ENCODE assay signal across 25 cellular contexts in the genomic region with DNA sequence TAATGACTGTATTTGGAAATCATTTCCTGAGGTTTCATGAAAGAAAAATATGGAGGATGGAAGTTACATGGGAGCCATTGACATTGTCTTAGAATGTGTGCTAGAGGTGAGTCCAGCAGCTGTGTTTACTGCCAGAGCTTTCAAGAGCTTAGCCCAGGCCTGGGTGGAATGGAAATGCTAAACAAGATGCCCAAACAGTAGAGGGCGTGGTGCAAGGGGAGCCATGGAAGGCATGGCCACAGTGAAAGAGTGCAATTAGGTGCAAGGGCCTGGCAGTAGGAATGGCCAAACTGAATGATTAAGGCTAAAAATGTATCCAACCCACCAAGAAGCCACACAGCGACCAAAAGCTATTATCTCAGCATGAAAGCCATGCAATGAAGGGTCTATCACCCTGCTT.
DNase-seq lines count a peak whose midpoint lies in the region; ATAC-seq and TF ChIP-seq lines count a peak whose summit lies in the region.
"Had no signal": no experiment of that assay in that cellular context is flagged by ENCODE, and none has a peak within 500 bp of the region (broad histone marks: within the 10 kb centered on the region; RNA-seq: fewer than 3 reads in every experiment).

No MANE protein-coding gene starts in this region.

- no peaks in the 10 kb centered on the region for H3K36me3 ChIP-seq in Loucy (ENCODE audit: insufficient read depth, low read length)

- no peak overlapping the region for H3K4me3 Mint-ChIP-seq in WTC11
- H3K4me3 Mint-ChIP-seq: B cell; CD8-positive, alpha-beta T cell; T-helper 17 cell had no signal

- H3K9me2 ChIP-seq in Loucy (replicated peaks; ENCODE audit: low read depth, low read length): no peaks in the 10 kb centered on the region
- H3K9me2 ChIP-seq: SK-N-SH had no signal

- ATAC-seq in WTC11: peak; percentile 36; the same call in 1 of the 2 replicates
- peak; percentile 29 for ATAC-seq in left lobe of liver
- ATAC-seq: CD8-positive, alpha-beta T cell; T-helper 17 cell had no signal

- no peaks in the 10 kb centered on the region for H3K4me1 Mint-ChIP-seq in WTC11
- H3K4me1 Mint-ChIP-seq: B cell, T-helper 17 cell had no signal

- H3K27me3 ChIP-seq in Loucy (ENCODE audit: insufficient read depth, low read length, poor library complexity, severe bottlenecking): no peaks in the 10 kb centered on the region

- H3K4me1 ChIP-seq in Loucy (ENCODE audit: insufficient read depth, low read length, poor library complexity, severe bottlenecking): no peaks in the 10 kb centered on the region

- H3K9ac ChIP-seq in Loucy (ENCODE audit: low read depth, low read length, poor library complexity, severe bottlenecking): no peak overlapping the region
- H3K9ac ChIP-seq: KMS-11, SK-N-SH had no signal

- H2AFZ ChIP-seq in Loucy (ENCODE audit: low read length): no peak overlapping the region

- CTCF ChIA-PET in WTC11 (lab: Charles Lee): no interaction called here

- no peak overlapping the region for H3K4me2 ChIP-seq in Loucy (ENCODE audit: low read depth, low read length, poor library complexity, severe bottlenecking)
- H3K4me2 ChIP-seq: KMS-11, SK-N-SH had no signal

- no peak overlapping the region for H3K27ac Mint-ChIP-seq in WTC11
- H3K27ac Mint-ChIP-seq: B cell; CD8-positive, alpha-beta T cell; T-helper 17 cell had no signal

- DNase-seq in WTC11 (ENCODE audit: low spot score) (no peak), left lobe of liver (ENCODE audit: low spot score) (no peak), NCI-H446 (lab: John Stamatoyannopoulos, UW) (no peak), globus pallidus (ENCODE audit: low spot score) (no peak)
- no peak for DNase-seq in activated CD4-positive, alpha-beta T cell treated with anti-CD3 and anti-CD28 coated beads, Interleukin-2, amount 50 U/mL, for 4 hours
- DNase-seq: CD8-positive, alpha-beta T cell; DMS 273 treated with DMSO at 0.1 percent for 48 hours; DMS79; EL; GDM1; NCI-H1048; NCI-H1417; NCI-H1694 treated with DMSO at 0.1 percent for 48 hours; NCI-H2081; NCI-H2171 treated with DMSO at 0.1 percent for 48 hours; NCI-H345; NCI-H524 treated with DMSO at 0.1 percent for 48 hours; NCI-H774; SIG-M5; SK-N-SH; T-helper 17 cell had no signal

- H3K27me3 Mint-ChIP-seq in WTC11 (ENCODE audit: low read depth): peaks cover 19% of the 10 kb centered on the region
- H3K27me3 Mint-ChIP-seq: B cell, T-helper 17 cell had no signal

- no peaks in the 10 kb centered on the region for H3F3A ChIP-seq in Loucy (ENCODE audit: low read depth)

- H3K9me3 ChIP-seq in Loucy (ENCODE audit: insufficient read depth, low read depth, low read length): no peaks in the 10 kb centered on the region
- H3K9me3 ChIP-seq: SK-N-SH had no signal

- no peaks in the 10 kb centered on the region for H4K20me1 ChIP-seq in Loucy (ENCODE audit: insufficient read depth, low read length, poor library complexity, severe bottlenecking)

- H3K4me3 ChIP-seq in Loucy (ENCODE audit: low read length, poor library complexity, severe bottlenecking): no peak overlapping the region

- POLR2A ChIA-PET in WTC11 (lab: Charles Lee): no interaction called here

- TF ChIP-seq CTCF in GM12874 (IDR thresholded peaks at IDR 0.05; ENCODE audit: insufficient read depth, low read depth, low read length): peak; percentile 16; the same call in 1 of the 2 replicates
- 0 out of 2 replicates have a peak, but pooled peaks have one; percentile 11 for TF ChIP-seq CTCF in Loucy (conservative IDR thresholded peaks at IDR 0.05; ENCODE audit: low read length)
- no peak for TF ChIP-seq CTCF in WTC11 (IDR thresholded peaks at IDR 0.05)

- no peaks in the 10 kb centered on the region for H3K9me3 Mint-ChIP-seq in WTC11
- H3K9me3 Mint-ChIP-seq: CD8-positive, alpha-beta T cell had no signal

- no peaks in the 10 kb centered on the region for H3K79me2 ChIP-seq in Loucy (ENCODE audit: insufficient read depth, low read length)

- no peaks in the 10 kb centered on the region for H3K36me3 Mint-ChIP-seq in WTC11
- H3K36me3 Mint-ChIP-seq: CD8-positive, alpha-beta T cell had no signal

TF ChIP-seq in WTC11, 78 proteins besides CTCF, POLR2A, EP300 and RAD21:
- TF ChIP-seq, protein P1, sequence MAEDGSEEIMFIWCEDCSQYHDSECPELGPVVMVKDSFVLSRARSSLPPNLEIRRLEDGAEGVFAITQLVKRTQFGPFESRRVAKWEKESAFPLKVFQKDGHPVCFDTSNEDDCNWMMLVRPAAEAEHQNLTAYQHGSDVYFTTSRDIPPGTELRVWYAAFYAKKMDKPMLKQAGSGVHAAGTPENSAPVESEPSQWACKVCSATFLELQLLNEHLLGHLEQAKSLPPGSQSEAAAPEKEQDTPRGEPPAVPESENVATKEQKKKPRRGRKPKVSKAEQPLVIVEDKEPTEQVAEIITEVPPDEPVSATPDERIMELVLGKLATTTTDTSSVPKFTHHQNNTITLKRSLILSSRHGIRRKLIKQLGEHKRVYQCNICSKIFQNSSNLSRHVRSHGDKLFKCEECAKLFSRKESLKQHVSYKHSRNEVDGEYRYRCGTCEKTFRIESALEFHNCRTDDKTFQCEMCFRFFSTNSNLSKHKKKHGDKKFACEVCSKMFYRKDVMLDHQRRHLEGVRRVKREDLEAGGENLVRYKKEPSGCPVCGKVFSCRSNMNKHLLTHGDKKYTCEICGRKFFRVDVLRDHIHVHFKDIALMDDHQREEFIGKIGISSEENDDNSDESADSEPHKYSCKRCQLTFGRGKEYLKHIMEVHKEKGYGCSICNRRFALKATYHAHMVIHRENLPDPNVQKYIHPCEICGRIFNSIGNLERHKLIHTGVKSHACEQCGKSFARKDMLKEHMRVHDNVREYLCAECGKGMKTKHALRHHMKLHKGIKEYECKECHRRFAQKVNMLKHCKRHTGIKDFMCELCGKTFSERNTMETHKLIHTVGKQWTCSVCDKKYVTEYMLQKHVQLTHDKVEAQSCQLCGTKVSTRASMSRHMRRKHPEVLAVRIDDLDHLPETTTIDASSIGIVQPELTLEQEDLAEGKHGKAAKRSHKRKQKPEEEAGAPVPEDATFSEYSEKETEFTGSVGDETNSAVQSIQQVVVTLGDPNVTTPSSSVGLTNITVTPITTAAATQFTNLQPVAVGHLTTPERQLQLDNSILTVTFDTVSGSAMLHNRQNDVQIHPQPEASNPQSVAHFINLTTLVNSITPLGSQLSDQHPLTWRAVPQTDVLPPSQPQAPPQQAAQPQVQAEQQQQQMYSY (CRISPR knock-in tag; IDR thresholded peaks at IDR 0.05): no peak
- TF ChIP-seq MYBL2 (CRISPR knock-in tag; IDR thresholded peaks at IDR 0.05) (no peak), FOXP1 (CRISPR knock-in tag; IDR thresholded peaks at IDR 0.05; ENCODE audit: borderline replicate concordance) (no peak), ZNF138 (CRISPR knock-in tag; conservative IDR thresholded peaks at IDR 0.05) (no peak), ATF1 (CRISPR knock-in tag; IDR thresholded peaks at IDR 0.05) (no peak), ZNF317 (CRISPR knock-in tag; IDR thresholded peaks at IDR 0.05; ENCODE audit: borderline replicate concordance, low read depth) (no peak), ZNF263 (CRISPR knock-in tag; IDR thresholded peaks at IDR 0.05; ENCODE audit: low read depth) (no peak)
- TF ChIP-seq, protein P2, sequence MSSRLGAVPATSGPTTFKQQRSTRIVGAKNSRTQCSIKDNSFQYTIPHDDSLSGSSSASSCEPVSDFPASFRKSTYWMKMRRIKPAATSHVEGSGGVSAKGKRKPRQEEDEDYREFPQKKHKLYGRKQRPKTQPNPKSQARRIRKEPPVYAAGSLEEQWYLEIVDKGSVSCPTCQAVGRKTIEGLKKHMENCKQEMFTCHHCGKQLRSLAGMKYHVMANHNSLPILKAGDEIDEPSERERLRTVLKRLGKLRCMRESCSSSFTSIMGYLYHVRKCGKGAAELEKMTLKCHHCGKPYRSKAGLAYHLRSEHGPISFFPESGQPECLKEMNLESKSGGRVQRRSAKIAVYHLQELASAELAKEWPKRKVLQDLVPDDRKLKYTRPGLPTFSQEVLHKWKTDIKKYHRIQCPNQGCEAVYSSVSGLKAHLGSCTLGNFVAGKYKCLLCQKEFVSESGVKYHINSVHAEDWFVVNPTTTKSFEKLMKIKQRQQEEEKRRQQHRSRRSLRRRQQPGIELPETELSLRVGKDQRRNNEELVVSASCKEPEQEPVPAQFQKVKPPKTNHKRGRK (CRISPR knock-in tag; IDR thresholded peaks at IDR 0.05; ENCODE audit: borderline replicate concordance): no peak
